Comparison of ENCODE assay signal across 18 cellular contexts in genomic region chr3:172614340-172615274, GRCh38.
A peak's percentile ranks its signal among the peaks of the same experiment; 100 is the strongest.
DNase-seq lines count a peak whose midpoint lies in the region; ATAC-seq, FAIRE-seq and TF ChIP-seq lines count a peak whose summit lies in the region.
"Had no signal": no experiment of that assay in that cellular context is flagged by ENCODE, and none has a peak within 500 bp of the region (broad histone marks: within the 10 kb centered on the region; RNA-seq: fewer than 3 reads in every experiment).

No MANE protein-coding gene starts in this region.

- TF ChIP-seq RAD21 in HepG2 (CRISPR knock-in tag; IDR thresholded peaks at IDR 0.05): no peak

- in situ Hi-C loops in HepG2 (cut with HindIII; ENCODE audit: extremely low pct_ligation_motif_present, low pct_unique_long_range_greater_than_20kb): no loop called here

- POLR2A ChIA-PET in HepG2 (lab: Yijun Ruan, JAX): interaction anchor here (2.8 kb wide), 1 partner anchor 13 kb away, joined by 20 read pairs; no protein-coding TSS in a partner anchor

- H3K36me3 ChIP-seq in HepG2 (replicated peaks in 1 of 2; ENCODE audit: control insufficient read depth in 1 of 2, insufficient read depth in 2 of 2, low read length in 2 of 2) (no peaks in the 10 kb centered on the region), right lobe of liver (no peaks in the 10 kb centered on the region), mesenchymal stem cell (ENCODE audit: control insufficient read depth in 1 of 2, insufficient read depth in 2 of 2, low read depth in 1 of 2, low read length in 2 of 2) (peaks cover 0 to 9% of the 10 kb centered on the region in 2 experiments), upper lobe of right lung (no peaks in the 10 kb centered on the region)

- H3K27me3 ChIP-seq in HepG2 (ENCODE audit: control insufficient read depth in 1 of 2, insufficient read depth in 2 of 2, low read length in 2 of 2): no peaks in the 10 kb centered on the region
- H3K27me3 ChIP-seq in right lobe of liver: no peaks in the 10 kb centered on the region
- no peaks in the 10 kb centered on the region for H3K27me3 ChIP-seq in mesenchymal stem cell (ENCODE audit: control insufficient read depth in 1 of 2, insufficient read depth in 1 of 2, low read length in 2 of 2)
- no peaks in the 10 kb centered on the region for H3K27me3 ChIP-seq in upper lobe of right lung

- no peak for TF ChIP-seq POLR2A in HepG2 (IDR thresholded peaks at IDR 0.05; ENCODE audit: insufficient read depth in 1 of 2, low read depth in 2 of 2, low read length in 2 of 2)
- no peak for TF ChIP-seq POLR2A in right lobe of liver (IDR thresholded peaks at IDR 0.05)

- H3K79me1 ChIP-seq in mesenchymal stem cell (replicated peaks; ENCODE audit: low read length, poor library complexity, severe bottlenecking): no peaks in the 10 kb centered on the region

- TF ChIP-seq EP300 in HepG2 (IDR thresholded peaks at IDR 0.05; ENCODE audit: low read depth in 2 of 2, low read length in 2 of 2) (no peak), HepG2 (CRISPR knock-in tag; IDR thresholded peaks at IDR 0.05; ENCODE audit: borderline replicate concordance) (no peak)

- no peak overlapping the region for H3K4me3 Mint-ChIP-seq in T-helper 1 cell treated with Interleukin-12 subunit alpha and Interleukin-12 subunit beta and Interleukin-4 antibody, amounts not matched to agents 30 μg/mL and 1 μg/mL, for 36 hours

- H3K4me1 ChIP-seq in HepG2 (ENCODE audit: insufficient read depth, low read length) (peaks cover 48% of the 10 kb centered on the region), right lobe of liver (peaks cover 0 to 12% (median 4%) of the 10 kb centered on the region in 4 donors), mesenchymal stem cell (ENCODE audit: control insufficient read depth, insufficient read depth, low read depth, low read length) (peaks cover 17% of the 10 kb centered on the region), upper lobe of right lung (no peaks in the 10 kb centered on the region)

- DNase-seq in T-helper 1 cell (no peak), HepG2 (ENCODE audit: low spot score) (no peak), right lobe of liver (no peak), mesenchymal stem cell (no peak), upper lobe of right lung (no peak), NCI-H187 (lab: John Stamatoyannopoulos, UW) (no peak), T-helper 9 cell (no peak)
- DNase-seq: AML-193, HCEC 1CT, MM.1S, NCI-H1092, NCI-H146, NCI-H2081 treated with DMSO at 0.1 percent for 48 hours had no signal

- BruUV-seq in HepG2 (replicated peaks; lab: Mats Ljungman, UMichigan): no TSS peak

- H2BK15ac ChIP-seq in mesenchymal stem cell (ENCODE audit: low read depth, poor library complexity, severe bottlenecking): peak overlapping the region; percentile 5

- H2BK5ac ChIP-seq in mesenchymal stem cell (ENCODE audit: low read depth, low read length, poor library complexity, severe bottlenecking): no peak overlapping the region

- CTCF ChIA-PET in HepG2 (lab: Yijun Ruan, JAX; ENCODE audit: low intra/inter-chr PET ratio, low total read pairs): no interaction called here

- H3K9me3 ChIP-seq in HepG2 (ENCODE audit: low read length): no peaks in the 10 kb centered on the region
- H3K9me3 ChIP-seq in right lobe of liver: no peaks in the 10 kb centered on the region
- peaks cover 6% of the 10 kb centered on the region for H3K9me3 ChIP-seq in mesenchymal stem cell (ENCODE audit: control insufficient read depth, low read length)
- no peaks in the 10 kb centered on the region for H3K9me3 ChIP-seq in upper lobe of right lung

- TF ChIP-seq CTCF in HepG2 (CRISPR knock-in tag; IDR thresholded peaks at IDR 0.05) (no peak), right lobe of liver (IDR thresholded peaks at IDR 0.05) (no peak), upper lobe of right lung (IDR thresholded peaks at IDR 0.05) (no peak)

- H3K4me2 ChIP-seq in HepG2 (ENCODE audit: low read depth, low read length): no peak overlapping the region
- no peak overlapping the region for H3K4me2 ChIP-seq in mesenchymal stem cell (ENCODE audit: low read length, poor library complexity, severe bottlenecking)

- H2BK12ac ChIP-seq in mesenchymal stem cell (ENCODE audit: low read length in 2 of 2): no peak overlapping the region

- H3K9ac ChIP-seq in HepG2 (ENCODE audit: insufficient read depth, low read depth, low read length) (no peak overlapping the region), mesenchymal stem cell (ENCODE audit: low read length) (no peak overlapping the region)

- no peak overlapping the region for H3K4me3 ChIP-seq in HepG2 (replicated peaks in 1 of 3; ENCODE audit: insufficient read depth in 1 of 3, low read depth in 2 of 3, low read length in 3 of 3)
- H3K4me3 ChIP-seq in right lobe of liver: no peak overlapping the region
- no peak overlapping the region for H3K4me3 ChIP-seq in mesenchymal stem cell (ENCODE audit: insufficient read depth in 1 of 2, low read depth in 1 of 2, low read length in 2 of 2)
- no peak overlapping the region for H3K4me3 ChIP-seq in upper lobe of right lung

- H3K18ac ChIP-seq in mesenchymal stem cell (ENCODE audit: low read depth in 1 of 2, low read length in 2 of 2): no peak overlapping the region

- H4K8ac ChIP-seq in mesenchymal stem cell (ENCODE audit: low read length): peak overlapping the region; percentile 20

- H3K27me3 Mint-ChIP-seq in T-helper 1 cell treated with Interleukin-12 subunit alpha and Interleukin-12 subunit beta and Interleukin-4 antibody, amounts not matched to agents 30 μg/mL and 1 μg/mL, for 36 hours (ENCODE audit: low read depth): no peaks in the 10 kb centered on the region

- H3K4me1 Mint-ChIP-seq in T-helper 1 cell treated with Interleukin-12 subunit alpha and Interleukin-12 subunit beta and Interleukin-4 antibody, amounts not matched to agents 30 μg/mL and 1 μg/mL, for 36 hours (ENCODE audit: low read depth): peaks cover 17% of the 10 kb centered on the region

- no peak for FAIRE-seq in HepG2 (lab: Jason Lieb, UNC)
- FAIRE-seq: G401.6 had no signal

- H3K23ac ChIP-seq in mesenchymal stem cell (ENCODE audit: low read length in 2 of 2): no peak overlapping the region

- H3K79me2 ChIP-seq in HepG2 (ENCODE audit: insufficient read depth, low read length): no peaks in the 10 kb centered on the region

- intact Hi-C loops in HepG2 (cut with micrococcal nuclease; ENCODE audit: unreplicated experiment): no loop called here
- intact Hi-C loops in right lobe of liver (cut with DNase I): no loop called here
- intact Hi-C loops in upper lobe of right lung (cut with DNase I): no loop called here

- peak overlapping the region; percentile 6 for H3K27ac Mint-ChIP-seq in T-helper 1 cell treated with Interleukin-12 subunit alpha and Interleukin-12 subunit beta and Interleukin-4 antibody, amounts not matched to agents 30 μg/mL and 1 μg/mL, for 36 hours

- no peak overlapping the region for H2BK120ac ChIP-seq in mesenchymal stem cell (ENCODE audit: low read depth, low read length)

- H3K4ac ChIP-seq in mesenchymal stem cell (ENCODE audit: low read depth in 1 of 2, low read length in 2 of 2): no peak overlapping the region

- 100% methylated on average over 2 of the region's 7 CpGs for WGBS in HepG2 (ENCODE audit: low lambda C conversion rate)
- no CpG with 5 or more reads among the region's 7 CpGs for WGBS in right lobe of liver (ENCODE audit: insufficient coverage, low coverage, low lambda C conversion rate, missing lambda C conversion rate)
- WGBS in mesenchymal stem cell: 99% methylated on average over 7 of the region's 7 CpGs

- no peaks in the 10 kb centered on the region for H4K20me1 ChIP-seq in HepG2 (ENCODE audit: insufficient read depth, low read length)

- H2AK5ac ChIP-seq in mesenchymal stem cell (ENCODE audit: low read length, severe bottlenecking): peak overlapping the region; percentile 64

- peaks cover 29% of the 10 kb centered on the region for H3K9me3 Mint-ChIP-seq in T-helper 1 cell treated with Interleukin-12 subunit alpha and Interleukin-12 subunit beta and Interleukin-4 antibody, amounts not matched to agents 30 μg/mL and 1 μg/mL, for 36 hours

- H3K36me3 Mint-ChIP-seq in T-helper 1 cell treated with Interleukin-12 subunit alpha and Interleukin-12 subunit beta and Interleukin-4 antibody, amounts not matched to agents 30 μg/mL and 1 μg/mL, for 36 hours (ENCODE audit: low read depth): peaks cover 24% of the 10 kb centered on the region

- no peak overlapping the region for H2AFZ ChIP-seq in HepG2 (ENCODE audit: low read length)
- H2AFZ ChIP-seq in mesenchymal stem cell (ENCODE audit: low read depth, low read length): no peak overlapping the region

- peak overlapping the region; percentile 29 for H4K91ac ChIP-seq in mesenchymal stem cell (ENCODE audit: low read length)

- no peak overlapping the region for H3K27ac ChIP-seq in HepG2 (ENCODE audit: extremely low read length, insufficient read depth, low read length)
- H3K27ac ChIP-seq in right lobe of liver: no peak overlapping the region
- no peak overlapping the region for H3K27ac ChIP-seq in mesenchymal stem cell (ENCODE audit: low read length, poor library complexity, severe bottlenecking)
- no peak overlapping the region for H3K27ac ChIP-seq in upper lobe of right lung
- H3K27ac ChIP-seq: 22Rv1, C4-2B had no signal

- ATAC-seq in HepG2 (peak; percentile 26), right lobe of liver (no peak), upper lobe of right lung (peak; percentile 33)
- ATAC-seq: Panc1 had no signal

- no peak overlapping the region for H3K14ac ChIP-seq in mesenchymal stem cell (ENCODE audit: low read length in 2 of 2)

TF ChIP-seq in HepG2, 621 proteins besides CTCF, POLR2A, EP300 and RAD21 (continues in another document):
- TF ChIP-seq STAT5B (CRISPR knock-in tag; IDR thresholded peaks at IDR 0.05) (no peak), ZNF746 (CRISPR knock-in tag; IDR thresholded peaks at IDR 0.05) (no peak)

Comparison
In these comparisons a context has a peak if more than half of its experiments do, and no peak if none do; other contexts are left out.
1. ATAC-seq: peak in HepG2 (single experiment) and upper lobe of right lung (single experiment); none in right lobe of liver (0 of 4).